ENCODE assay signal across 18 cellular contexts in the genomic region with DNA sequence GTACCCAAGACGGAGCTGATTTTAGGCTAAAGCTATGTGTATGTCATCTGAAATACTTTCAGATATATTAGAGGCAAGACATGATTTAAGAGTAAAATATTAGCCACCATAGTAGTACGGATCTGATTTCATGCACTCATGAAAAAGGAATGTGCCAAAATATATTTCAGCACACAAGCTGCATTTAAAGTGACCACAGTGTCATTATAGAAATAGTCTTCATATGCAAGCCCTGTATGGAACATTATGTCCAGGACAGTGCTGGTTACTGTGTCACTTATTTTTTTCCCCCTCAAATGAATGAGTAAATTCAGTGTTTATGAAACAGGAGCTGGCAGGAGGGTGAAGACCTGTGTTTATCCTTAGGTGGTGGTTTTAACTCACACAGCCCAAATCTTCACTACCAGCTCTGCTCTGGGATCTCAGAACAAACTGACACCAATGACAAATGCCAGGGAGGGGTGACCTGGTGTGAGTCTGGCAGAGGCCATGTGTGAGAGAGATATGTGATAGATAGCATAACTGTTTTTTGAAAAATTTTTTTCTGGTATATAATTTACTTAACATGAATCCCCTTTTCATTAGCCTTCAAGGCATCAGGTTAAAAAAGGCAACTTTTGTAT. TPM values are rescaled to one million over a fixed set of nuclear protein-coding genes. Genes with fewer than 3 reads are reported as not detected.
DNase-seq lines count a peak whose midpoint lies in the region; ATAC-seq, FAIRE-seq and TF ChIP-seq lines count a peak whose summit lies in the region.
"Had no signal": no experiment of that assay in that cellular context is flagged by ENCODE, and none has a peak within 500 bp of the region (broad histone marks: within the 10 kb centered on the region; RNA-seq: fewer than 3 reads in every experiment).

No MANE protein-coding gene starts in this region.

- no peak for FAIRE-seq in bronchial epithelial cell (lab: Jason Lieb, UNC)
- FAIRE-seq: keratinocyte had no signal

- H3K27ac Mint-ChIP-seq in nephron: peak overlapping the region; percentile 79 to 88 (median 80)

- no peaks in the 10 kb centered on the region for H3K27me3 ChIP-seq in bronchial epithelial cell (ENCODE audit: control insufficient read depth, insufficient read depth, low read length)
- H3K27me3 ChIP-seq: BE2C had no signal

- no peaks in the 10 kb centered on the region for H3K36me3 Mint-ChIP-seq in nephron (ENCODE audit: low read depth)
- H3K36me3 Mint-ChIP-seq: brain had no signal

- no peaks in the 10 kb centered on the region for H3K27me3 Mint-ChIP-seq in nephron (ENCODE audit: low read depth)
- H3K27me3 Mint-ChIP-seq: brain had no signal

- H3K9me3 Mint-ChIP-seq in nephron: no peaks in the 10 kb centered on the region
- H3K9me3 Mint-ChIP-seq: brain had no signal

- TF ChIP-seq CTCF in bronchial epithelial cell (IDR thresholded peaks at IDR 0.05; ENCODE audit: insufficient read depth, low read length, severe bottlenecking) (no peak), nephron (IDR thresholded peaks at IDR 0.05; ENCODE audit: unreplicated experiment in 3 of 3) (no peak)

- peaks cover 61% of the 10 kb centered on the region for H3K4me1 Mint-ChIP-seq in nephron

- peak overlapping the region in 1 of 3 experiments; percentile 26 for H3K4me3 Mint-ChIP-seq in nephron
- H3K4me3 Mint-ChIP-seq: brain had no signal

- peak; percentile 25 for DNase-seq in Daoy (ENCODE audit: low read depth)
- DNase-seq in M059J (ENCODE audit: low read depth): peak; percentile 58
- peak; percentile 26 for DNase-seq in bronchial epithelial cell (ENCODE audit: low read depth)
- DNase-seq in NCI-H2196 treated with DMSO at 0.1 percent for 48 hours (lab: John Stamatoyannopoulos, UW; ENCODE audit: unreplicated experiment): no peak
- no peak for DNase-seq in epidermal melanocyte (ENCODE audit: insufficient read length, low spot score)
- no peak for DNase-seq in OCI-M2 (lab: John Stamatoyannopoulos, UW; ENCODE audit: unreplicated experiment)
- DNase-seq: activated naive CD4-positive, alpha-beta T cell; BE2C; effector CD8-positive, alpha-beta T cell; head of caudate nucleus; NCI-H2171 treated with DMSO at 0.1 percent for 48 hours; stimulated activated CD4-positive, alpha-beta T cell treated with anti-CD3 and anti-CD28 coated beads, Interleukin-15, amount 100 ng/mL, for 24 hours; SW 1271 had no signal

- ATAC-seq in GM18858 (IDR thresholded peaks at IDR 0.05; ENCODE audit: unreplicated experiment): no peak

- no peaks in the 10 kb centered on the region for H3K36me3 ChIP-seq in bronchial epithelial cell (ENCODE audit: control insufficient read depth, insufficient read depth, low read length)
- H3K36me3 ChIP-seq: BE2C had no signal

- H3K4me3 ChIP-seq in bronchial epithelial cell (ENCODE audit: low read depth, low read length): no peak overlapping the region

RNA-seq across cellular contexts. Expression of a gene that starts 51.7 kb away (rescaled TPM):
- 0.23 and 0.36 TPM in 2 replicates for total RNA-seq in Daoy (2014; rRNA removed; shearing (Covaris generic))
- 2.7 and 3.3 TPM in 2 replicates for total RNA-seq in M059J (2014; rRNA removed; shearing (Covaris generic))
- 2.4 and 2.9 TPM in 2 replicates for total RNA-seq in bronchial epithelial cell
- total RNA-seq: activated CD8-positive, alpha-beta memory T cell treated with anti-CD3 and anti-CD28 coated beads for 36 hours had no signal

Comparison
In these comparisons a context has a peak if more than half of its experiments do, and no peak if none do; other contexts are left out.
1. DNase-seq: peak in Daoy (single experiment), M059J (single experiment) and bronchial epithelial cell (single experiment); none in NCI-H2196 treated with DMSO at 0.1 percent for 48 hours (single experiment), epidermal melanocyte (single experiment) and OCI-M2 (single experiment).